ENCODE assay signal across 1 cellular context in the genomic region with DNA sequence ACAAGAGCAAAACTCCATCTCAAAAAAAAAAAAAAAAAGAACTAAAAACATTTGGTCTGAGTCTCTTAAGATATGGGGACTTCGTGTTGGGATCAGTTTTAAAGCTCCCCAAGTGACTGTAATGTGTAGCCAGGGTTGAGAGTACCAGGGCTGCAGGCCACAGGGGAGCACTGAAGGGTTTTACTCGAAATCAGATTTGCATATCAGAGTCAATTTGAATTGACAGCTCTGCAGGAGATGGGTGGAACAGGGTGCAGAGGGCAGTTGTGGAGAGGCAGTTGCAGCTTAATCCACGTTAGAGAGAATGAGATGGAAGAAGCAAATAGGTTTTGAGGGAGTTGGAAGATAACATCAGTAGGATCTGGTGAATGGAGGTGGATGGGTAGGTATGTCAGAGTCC.
TF ChIP-seq lines count a peak whose summit lies in the region.

No MANE protein-coding gene starts in this region.

TF ChIP-seq in GM12878, 131 proteins besides CTCF, POLR2A, EP300 and RAD21:
- TF ChIP-seq ZNF207 (IDR thresholded peaks at IDR 0.05; ENCODE audit: borderline replicate concordance): no peak
- TF ChIP-seq, protein P1, sequence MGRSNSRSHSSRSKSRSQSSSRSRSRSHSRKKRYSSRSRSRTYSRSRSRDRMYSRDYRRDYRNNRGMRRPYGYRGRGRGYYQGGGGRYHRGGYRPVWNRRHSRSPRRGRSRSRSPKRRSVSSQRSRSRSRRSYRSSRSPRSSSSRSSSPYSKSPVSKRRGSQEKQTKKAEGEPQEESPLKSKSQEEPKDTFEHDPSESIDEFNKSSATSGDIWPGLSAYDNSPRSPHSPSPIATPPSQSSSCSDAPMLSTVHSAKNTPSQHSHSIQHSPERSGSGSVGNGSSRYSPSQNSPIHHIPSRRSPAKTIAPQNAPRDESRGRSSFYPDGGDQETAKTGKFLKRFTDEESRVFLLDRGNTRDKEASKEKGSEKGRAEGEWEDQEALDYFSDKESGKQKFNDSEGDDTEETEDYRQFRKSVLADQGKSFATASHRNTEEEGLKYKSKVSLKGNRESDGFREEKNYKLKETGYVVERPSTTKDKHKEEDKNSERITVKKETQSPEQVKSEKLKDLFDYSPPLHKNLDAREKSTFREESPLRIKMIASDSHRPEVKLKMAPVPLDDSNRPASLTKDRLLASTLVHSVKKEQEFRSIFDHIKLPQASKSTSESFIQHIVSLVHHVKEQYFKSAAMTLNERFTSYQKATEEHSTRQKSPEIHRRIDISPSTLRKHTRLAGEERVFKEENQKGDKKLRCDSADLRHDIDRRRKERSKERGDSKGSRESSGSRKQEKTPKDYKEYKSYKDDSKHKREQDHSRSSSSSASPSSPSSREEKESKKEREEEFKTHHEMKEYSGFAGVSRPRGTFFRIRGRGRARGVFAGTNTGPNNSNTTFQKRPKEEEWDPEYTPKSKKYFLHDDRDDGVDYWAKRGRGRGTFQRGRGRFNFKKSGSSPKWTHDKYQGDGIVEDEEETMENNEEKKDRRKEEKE (IDR thresholded peaks at IDR 0.05): no peak
- 0 out of 2 replicates have a peak, but pooled peaks have one; percentile 8 for TF ChIP-seq RUNX3 (IDR thresholded peaks at IDR 0.05; ENCODE audit: low read length)
- TF ChIP-seq, protein P2, sequence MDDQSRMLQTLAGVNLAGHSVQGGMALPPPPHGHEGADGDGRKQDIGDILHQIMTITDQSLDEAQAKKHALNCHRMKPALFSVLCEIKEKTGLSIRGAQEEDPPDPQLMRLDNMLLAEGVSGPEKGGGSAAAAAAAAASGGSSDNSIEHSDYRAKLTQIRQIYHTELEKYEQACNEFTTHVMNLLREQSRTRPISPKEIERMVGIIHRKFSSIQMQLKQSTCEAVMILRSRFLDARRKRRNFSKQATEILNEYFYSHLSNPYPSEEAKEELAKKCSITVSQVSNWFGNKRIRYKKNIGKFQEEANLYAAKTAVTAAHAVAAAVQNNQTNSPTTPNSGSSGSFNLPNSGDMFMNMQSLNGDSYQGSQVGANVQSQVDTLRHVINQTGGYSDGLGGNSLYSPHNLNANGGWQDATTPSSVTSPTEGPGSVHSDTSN (IDR thresholded peaks at IDR 0.05; ENCODE audit: insufficient replicate concordance, low read depth, low read length): peak; percentile 44
- TF ChIP-seq POU2F2 (IDR thresholded peaks at IDR 0.05; ENCODE audit: borderline replicate concordance, low read depth, low read length): peak; percentile 97
- TF ChIP-seq NFIC (IDR thresholded peaks at IDR 0.05; ENCODE audit: low read depth, low read length): no peak
- no peak for TF ChIP-seq GATAD2B (conservative IDR thresholded peaks at IDR 0.05; ENCODE audit: low read depth)
- TF ChIP-seq, protein P3, sequence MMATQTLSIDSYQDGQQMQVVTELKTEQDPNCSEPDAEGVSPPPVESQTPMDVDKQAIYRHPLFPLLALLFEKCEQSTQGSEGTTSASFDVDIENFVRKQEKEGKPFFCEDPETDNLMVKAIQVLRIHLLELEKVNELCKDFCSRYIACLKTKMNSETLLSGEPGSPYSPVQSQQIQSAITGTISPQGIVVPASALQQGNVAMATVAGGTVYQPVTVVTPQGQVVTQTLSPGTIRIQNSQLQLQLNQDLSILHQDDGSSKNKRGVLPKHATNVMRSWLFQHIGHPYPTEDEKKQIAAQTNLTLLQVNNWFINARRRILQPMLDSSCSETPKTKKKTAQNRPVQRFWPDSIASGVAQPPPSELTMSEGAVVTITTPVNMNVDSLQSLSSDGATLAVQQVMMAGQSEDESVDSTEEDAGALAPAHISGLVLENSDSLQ (IDR thresholded peaks at IDR 0.05): peak; percentile 79
- 0 out of 2 replicates have a peak, but pooled peaks have one; percentile 19 for TF ChIP-seq LARP7 (IDR thresholded peaks at IDR 0.05)
- no peak for TF ChIP-seq HCFC1 (IDR thresholded peaks at IDR 0.05; ENCODE audit: low read length)
- TF ChIP-seq MEF2B (IDR thresholded peaks at IDR 0.05; ENCODE audit: partially characterized antibody, poor library complexity, severe bottlenecking): no peak
- no peak for TF ChIP-seq PAX5 (IDR thresholded peaks at IDR 0.05; ENCODE audit: borderline replicate concordance, low read depth, low read length)
- TF ChIP-seq, protein P4, sequence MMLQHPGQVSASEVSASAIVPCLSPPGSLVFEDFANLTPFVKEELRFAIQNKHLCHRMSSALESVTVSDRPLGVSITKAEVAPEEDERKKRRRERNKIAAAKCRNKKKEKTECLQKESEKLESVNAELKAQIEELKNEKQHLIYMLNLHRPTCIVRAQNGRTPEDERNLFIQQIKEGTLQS (IDR thresholded peaks at IDR 0.05; ENCODE audit: borderline replicate concordance, extremely low read depth, low read depth, low read length): no peak
- TF ChIP-seq TCF7 (IDR thresholded peaks at IDR 0.05; ENCODE audit: borderline replicate concordance): no peak
- TF ChIP-seq CBX5 (IDR thresholded peaks at IDR 0.05; ENCODE audit: low read depth): no peak
- TF ChIP-seq DPF2 (IDR thresholded peaks at IDR 0.05): no peak
- TF ChIP-seq, protein P5, sequence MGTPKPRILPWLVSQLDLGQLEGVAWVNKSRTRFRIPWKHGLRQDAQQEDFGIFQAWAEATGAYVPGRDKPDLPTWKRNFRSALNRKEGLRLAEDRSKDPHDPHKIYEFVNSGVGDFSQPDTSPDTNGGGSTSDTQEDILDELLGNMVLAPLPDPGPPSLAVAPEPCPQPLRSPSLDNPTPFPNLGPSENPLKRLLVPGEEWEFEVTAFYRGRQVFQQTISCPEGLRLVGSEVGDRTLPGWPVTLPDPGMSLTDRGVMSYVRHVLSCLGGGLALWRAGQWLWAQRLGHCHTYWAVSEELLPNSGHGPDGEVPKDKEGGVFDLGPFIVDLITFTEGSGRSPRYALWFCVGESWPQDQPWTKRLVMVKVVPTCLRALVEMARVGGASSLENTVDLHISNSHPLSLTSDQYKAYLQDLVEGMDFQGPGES (IDR thresholded peaks at IDR 0.05): no peak
- no peak for TF ChIP-seq PAX8 (IDR thresholded peaks at IDR 0.05)
